Comparison of ENCODE assay signal across 8 cellular contexts in the genomic region with DNA sequence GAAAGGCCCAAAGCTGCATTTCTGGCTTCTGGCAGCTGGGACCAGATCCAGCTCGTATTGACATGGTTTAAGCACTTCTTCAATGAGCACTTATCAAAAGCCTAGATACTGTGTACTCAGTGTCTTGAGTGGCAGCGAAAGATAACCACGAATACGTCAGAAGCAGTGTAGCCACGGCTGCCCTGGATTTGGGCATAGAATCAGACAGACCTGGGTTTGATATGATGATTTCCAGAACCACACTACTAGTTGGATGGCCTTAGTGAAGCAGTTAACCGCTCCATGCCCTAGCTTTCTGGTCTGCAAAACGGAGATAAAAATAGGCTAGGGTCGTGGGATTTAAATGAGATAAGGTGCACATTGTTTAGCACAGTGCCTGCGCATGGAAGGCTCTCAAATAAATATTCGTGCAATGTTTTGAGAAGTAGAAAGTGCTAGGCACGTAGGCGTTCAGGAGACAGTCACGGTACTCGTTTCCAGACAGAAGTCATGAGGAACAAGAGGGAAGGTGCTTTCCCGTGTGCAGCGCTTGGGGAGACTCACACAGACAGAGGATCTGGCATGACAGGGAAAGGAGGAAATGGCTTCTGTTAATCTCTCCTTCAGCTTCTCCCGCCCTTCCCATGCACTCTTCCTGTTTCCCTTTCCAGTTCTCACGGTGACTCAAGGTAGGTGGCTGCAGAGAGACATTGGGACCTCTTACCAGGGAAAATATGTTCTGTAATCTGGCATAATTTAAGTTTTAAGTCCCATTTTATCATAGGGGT.
DNase-seq lines count a peak whose midpoint lies in the region; ATAC-seq, FAIRE-seq and TF ChIP-seq lines count a peak whose summit lies in the region.

No MANE protein-coding gene starts in this region.

- H3F3A ChIP-seq in PC-9 (ENCODE audit: insufficient read depth, low read depth) = peaks cover 34% of the 10 kb centered on the region

- no peaks in the 10 kb centered on the region for H3K79me2 ChIP-seq in PC-9 (ENCODE audit: low read depth)

- intact Hi-C loops in PC-9 (cut with micrococcal nuclease; ENCODE audit: unreplicated experiment) = loop anchor here (1.0 to 10.0 kb wide), 3 partner anchors 263 to 1215 kb away; a partner anchor contains a TSS

- H3K36me3 ChIP-seq in GM06990 (ENCODE audit: control insufficient read depth, insufficient read depth, low read length) (no peaks in the 10 kb centered on the region), PC-9 (ENCODE audit: low read depth) (no peaks in the 10 kb centered on the region), bronchial epithelial cell (ENCODE audit: control insufficient read depth, insufficient read depth, low read length) (no peaks in the 10 kb centered on the region), suprapubic skin (no peaks in the 10 kb centered on the region)

- H3K4me3 ChIP-seq in GM06990 (replicated peaks; ENCODE audit: low read depth, low read length) (peak overlapping the region; percentile 12), HFF-Myc (replicated peaks; ENCODE audit: low read depth, low read length) (peak overlapping the region; percentile 53; the same call in 1 of the 2 replicates), PC-9 (peak overlapping the region; percentile 62; the same call in 1 of the 2 replicates), bronchial epithelial cell (ENCODE audit: low read depth, low read length) (peak overlapping the region; percentile 61), suprapubic skin (peak overlapping the region; percentile 73)

- CTCF ChIA-PET in PC-9 (lab: Charles Lee) = interaction anchor here (0.6 to 1.3 kb wide), 7 partner anchors 33 to 554 kb away, joined by 3 to 7 read pairs (median 3); no protein-coding TSS in a partner anchor

- no peak for ATAC-seq in HG02623 (IDR thresholded peaks at IDR 0.05; ENCODE audit: unreplicated experiment)

- TF ChIP-seq POLR2A in suprapubic skin (IDR thresholded peaks at IDR 0.05) = no peak

- no peaks in the 10 kb centered on the region for H3K9me3 ChIP-seq in PC-9 (ENCODE audit: insufficient read depth, low read depth)
- H3K9me3 ChIP-seq in suprapubic skin = no peaks in the 10 kb centered on the region

- H3K4me1 ChIP-seq in PC-9 (replicated peaks; ENCODE audit: insufficient read depth) (peaks cover 42% of the 10 kb centered on the region), suprapubic skin (peaks cover 49% of the 10 kb centered on the region)

- no peaks in the 10 kb centered on the region for H3K9me2 ChIP-seq in PC-9 (ENCODE audit: insufficient read depth)

- peak overlapping the region; percentile 99 for H3K27ac ChIP-seq in PC-9
- peak overlapping the region; percentile 99 for H3K27ac ChIP-seq in suprapubic skin

- POLR2A ChIA-PET in PC-9 (lab: Charles Lee; ENCODE audit: unreplicated experiment) = interaction anchor here (0.5 to 2.5 kb wide), 20 partner anchors 10 to 1358 kb away, joined by 3 to 41 read pairs (median 5); no protein-coding TSS in a partner anchor

- peak; percentile 28 for DNase-seq in GM06990 (ENCODE audit: extremely low read depth, insufficient read length)
- DNase-seq in HFF-Myc (ENCODE audit: extremely low read depth, low read depth) = no peak
- peak; percentile 49 to 52 for DNase-seq in PC-9
- DNase-seq in bronchial epithelial cell (ENCODE audit: low read depth) = peak; percentile 90
- peak; percentile 74 for DNase-seq in medulla oblongata (ENCODE audit: extremely low spot score)
- DNase-seq in suprapubic skin (ENCODE audit: low spot score in 2 of 2) = no peak
- no peak for DNase-seq in COLO829 (ENCODE audit: low spot score)

- FAIRE-seq in bronchial epithelial cell (lab: Jason Lieb, UNC) = no peak

- no TSS peak for BruUV-seq in PC-9 (replicated peaks; lab: Mats Ljungman, UMichigan)

- WGBS in suprapubic skin = 18% methylated on average over 18 of the region's 18 CpGs

- TF ChIP-seq EP300 in suprapubic skin (IDR thresholded peaks at IDR 0.05) = peak; percentile 12

- H3K4me2 ChIP-seq in PC-9 = peak overlapping the region; percentile 99

- H4K20me1 ChIP-seq in PC-9 (ENCODE audit: insufficient read depth) = no peaks in the 10 kb centered on the region

- TF ChIP-seq CTCF in GM06990 (IDR thresholded peaks at IDR 0.05; ENCODE audit: insufficient read depth, low read length, poor library complexity, severe bottlenecking) (no peak), HFF-Myc (IDR thresholded peaks at IDR 0.05; ENCODE audit: low read depth, low read length, missing control alignments) (no peak), PC-9 (conservative IDR thresholded peaks at IDR 0.05) (no peak), bronchial epithelial cell (IDR thresholded peaks at IDR 0.05; ENCODE audit: insufficient read depth, low read length, severe bottlenecking) (no peak), suprapubic skin (IDR thresholded peaks at IDR 0.05) (no peak)

- H2AFZ ChIP-seq in PC-9 = peak overlapping the region; percentile 76

- H3K27me3 ChIP-seq in GM06990 (replicated peaks; ENCODE audit: control insufficient read depth, insufficient read depth, low read length) = no peaks in the 10 kb centered on the region
- H3K27me3 ChIP-seq in PC-9 (ENCODE audit: insufficient read depth, low read depth) = no peaks in the 10 kb centered on the region
- no peaks in the 10 kb centered on the region for H3K27me3 ChIP-seq in bronchial epithelial cell (ENCODE audit: control insufficient read depth, insufficient read depth, low read length)
- H3K27me3 ChIP-seq in suprapubic skin = no peaks in the 10 kb centered on the region

Comparison
In these comparisons a context has a peak if more than half of its experiments do, and no peak if none do; other contexts are left out.
1. DNase-seq: peak in GM06990 (single experiment), PC-9 (2 of 2), bronchial epithelial cell (single experiment) and medulla oblongata (single experiment); none in HFF-Myc (single experiment), suprapubic skin (0 of 2) and COLO829 (single experiment).
2. H3K4me3 ChIP-seq: peak in every context shown above with its lines; median percentile 73 in suprapubic skin; 62 in PC-9; 61 in bronchial epithelial cell; 53 in HFF-Myc; 12 in GM06990.